1 cellular context compared by ENCODE assay signal in genomic region chr2:197453123-197453913, GRCh38.
A peak's percentile ranks its signal among the peaks of the same experiment; 100 is the strongest.
TF ChIP-seq lines count a peak whose summit lies in the region.

Gene COQ10B, plus strand, starts transcription at chr2:197453552. Its CDS starts 9 bp downstream, at chr2:197453561.

TF ChIP-seq in HepG2, 621 proteins besides CTCF, POLR2A, EP300 and RAD21 (continued from another document and continues in another):
- TF ChIP-seq GTF3A (CRISPR knock-in tag; conservative IDR thresholded peaks at IDR 0.05) = 0 out of 2 replicates have a peak, but pooled peaks have one; percentile 28
- TF ChIP-seq SIN3B (IDR thresholded peaks at IDR 0.05; ENCODE audit: low read length) = no peak
- peak; percentile 74 for TF ChIP-seq TFDP2 (CRISPR knock-in tag; IDR thresholded peaks at IDR 0.05)
- peak; percentile 90 for TF ChIP-seq ZNF225 (CRISPR knock-in tag; IDR thresholded peaks at IDR 0.05)
- TF ChIP-seq LCORL (IDR thresholded peaks at IDR 0.05) = peak; percentile 32; the same call in 1 of the 2 replicates
- TF ChIP-seq LCORL (CRISPR knock-in tag; IDR thresholded peaks at IDR 0.05) = no peak; the same call in none of the 2 replicates
- TF ChIP-seq ZFP62 (CRISPR knock-in tag; IDR thresholded peaks at IDR 0.05) = no peak
- peak; percentile 21 for TF ChIP-seq PTBP1 (IDR thresholded peaks at IDR 0.05; ENCODE audit: low read depth, low read length, poor library complexity, severe bottlenecking)
- peak; percentile 75 for TF ChIP-seq MEF2D (CRISPR knock-in tag; IDR thresholded peaks at IDR 0.05)
- 0 out of 2 replicates have a peak, but pooled peaks have one; percentile 40 for TF ChIP-seq ZFYVE20 (CRISPR knock-in tag; IDR thresholded peaks at IDR 0.05; ENCODE audit: borderline replicate concordance, low read depth)
- peak; percentile 84 for TF ChIP-seq ZSCAN21 (CRISPR knock-in tag; IDR thresholded peaks at IDR 0.05; ENCODE audit: borderline replicate concordance)
- peak; percentile 2 for TF ChIP-seq ZNF781 (CRISPR knock-in tag; IDR thresholded peaks at IDR 0.05; ENCODE audit: borderline replicate concordance, not compliant biosample characterization)
- TF ChIP-seq PAF1 (CRISPR knock-in tag; IDR thresholded peaks at IDR 0.05) = no peak
- TF ChIP-seq ATF5 (CRISPR knock-in tag; IDR thresholded peaks at IDR 0.05; ENCODE audit: low read depth) = no peak
- TF ChIP-seq ZNF782 (CRISPR knock-in tag; IDR thresholded peaks at IDR 0.05; ENCODE audit: borderline replicate concordance) = peak; percentile 13; the same call in 1 of the 2 replicates
- no peak for TF ChIP-seq ZNF550 (CRISPR knock-in tag; IDR thresholded peaks at IDR 0.05; ENCODE audit: borderline replicate concordance)
- peak; percentile 90 for TF ChIP-seq YY1 (IDR thresholded peaks at IDR 0.05; ENCODE audit: insufficient read depth, insufficient replicate concordance, low read depth, low read length)
- peak; percentile 21 for TF ChIP-seq MED8 (CRISPR knock-in tag; IDR thresholded peaks at IDR 0.05; ENCODE audit: insufficient replicate concordance)
- TF ChIP-seq KLF11 (CRISPR knock-in tag; IDR thresholded peaks at IDR 0.05) = peak; percentile 76; the same call in 1 of the 2 replicates
- peak; percentile 95 for TF ChIP-seq ZNF350 (CRISPR knock-in tag; IDR thresholded peaks at IDR 0.05; ENCODE audit: borderline replicate concordance, low read depth)
- TF ChIP-seq HOXA3 (CRISPR knock-in tag; IDR thresholded peaks at IDR 0.05) = peak; percentile 72
- no peak for TF ChIP-seq ZSCAN22 (CRISPR knock-in tag; IDR thresholded peaks at IDR 0.05)
- TF ChIP-seq TAF1 (CRISPR knock-in tag; IDR thresholded peaks at IDR 0.05) = peak; percentile 85
- peak; percentile 17 for TF ChIP-seq ZEB1 (IDR thresholded peaks at IDR 0.05; ENCODE audit: insufficient replicate concordance, low read depth)
- TF ChIP-seq ZNF572 (CRISPR knock-in tag; IDR thresholded peaks at IDR 0.05) = peak; percentile 73; the same call in 1 of the 2 replicates
- no peak for TF ChIP-seq ZMAT5 (CRISPR knock-in tag; IDR thresholded peaks at IDR 0.05; ENCODE audit: borderline replicate concordance, low read depth)
- peak; percentile 14; the same call in 1 of the 2 replicates for TF ChIP-seq HHEX (CRISPR knock-in tag; IDR thresholded peaks at IDR 0.05)
- TF ChIP-seq ZBTB38 (CRISPR knock-in tag; IDR thresholded peaks at IDR 0.05) = peak; percentile 83
- TF ChIP-seq PRMT3 (CRISPR knock-in tag; IDR thresholded peaks at IDR 0.05; ENCODE audit: borderline replicate concordance, low read depth) = no peak
- TF ChIP-seq ZNF816 (CRISPR knock-in tag; IDR thresholded peaks at IDR 0.05; ENCODE audit: borderline replicate concordance) = peak; percentile 53
- TF ChIP-seq ZKSCAN5 (CRISPR knock-in tag; IDR thresholded peaks at IDR 0.05) = no peak; the same call in 1 of the 2 replicates
- peak; percentile 56; the same call in 1 of the 2 replicates for TF ChIP-seq DRAP1 (CRISPR knock-in tag; IDR thresholded peaks at IDR 0.05)
- TF ChIP-seq ZNF557 (CRISPR knock-in tag; IDR thresholded peaks at IDR 0.05) = peak; percentile 72
- TF ChIP-seq FIP1L1 (IDR thresholded peaks at IDR 0.05; ENCODE audit: borderline replicate concordance, insufficient read depth, low read depth, low read length) = peak; percentile 87; the same call in 1 of the 2 replicates
- TF ChIP-seq ASH2L (IDR thresholded peaks at IDR 0.05; ENCODE audit: insufficient read length, low read depth, low read length) = peak; percentile 98
- peak; percentile 64; the same call in 1 of the 2 replicates for TF ChIP-seq TSC22D2 (CRISPR knock-in tag; IDR thresholded peaks at IDR 0.05; ENCODE audit: borderline replicate concordance)
- no peak for TF ChIP-seq MIER2 (CRISPR knock-in tag; IDR thresholded peaks at IDR 0.05)
- TF ChIP-seq ZBTB43 (CRISPR knock-in tag; conservative IDR thresholded peaks at IDR 0.05) = no peak; the same call in 1 of the 2 replicates
- TF ChIP-seq ZNF597 (CRISPR knock-in tag; IDR thresholded peaks at IDR 0.05) = no peak
- no peak for TF ChIP-seq TRIM22 (IDR thresholded peaks at IDR 0.05)
- no peak for TF ChIP-seq FOXM1 (CRISPR knock-in tag; IDR thresholded peaks at IDR 0.05)
- TF ChIP-seq HMG20B (CRISPR knock-in tag; conservative IDR thresholded peaks at IDR 0.05) = peak; percentile 61; the same call in 1 of the 2 replicates
- peak; percentile 80; the same call in 1 of the 2 replicates for TF ChIP-seq KIAA2018 (CRISPR knock-in tag; IDR thresholded peaks at IDR 0.05; ENCODE audit: borderline replicate concordance)
- peak; percentile 76 for TF ChIP-seq MYC (CRISPR knock-in tag; IDR thresholded peaks at IDR 0.05; ENCODE audit: borderline replicate concordance)
- peak; percentile 50 for TF ChIP-seq NFIC (IDR thresholded peaks at IDR 0.05; ENCODE audit: low read length)
- peak; percentile 60; the same call in 1 of the 2 replicates for TF ChIP-seq EHMT2 (IDR thresholded peaks at IDR 0.05; ENCODE audit: borderline replicate concordance, low read depth, low read length)
- TF ChIP-seq POGZ (CRISPR knock-in tag; IDR thresholded peaks at IDR 0.05) = peak; percentile 77; the same call in 1 of the 2 replicates
- peak; percentile 92 for TF ChIP-seq MEIS1 (CRISPR knock-in tag; IDR thresholded peaks at IDR 0.05; ENCODE audit: borderline replicate concordance)
- peak; percentile 74; the same call in 1 of the 2 replicates for TF ChIP-seq POLR2AphosphoS5 (IDR thresholded peaks at IDR 0.05; ENCODE audit: low read depth, low read length)
- peak; percentile 83 for TF ChIP-seq KDM5A (IDR thresholded peaks at IDR 0.05; ENCODE audit: borderline replicate concordance, low read length)
- peak; percentile 50; the same call in 1 of the 2 replicates for TF ChIP-seq RBAK (CRISPR knock-in tag; IDR thresholded peaks at IDR 0.05)
- peak; percentile 63; the same call in 1 of the 2 replicates for TF ChIP-seq ZMAT3 (CRISPR knock-in tag; conservative IDR thresholded peaks at IDR 0.05)
- TF ChIP-seq HNF1B (CRISPR knock-in tag; IDR thresholded peaks at IDR 0.05) = peak; percentile 99
- no peak for TF ChIP-seq SOX6 (IDR thresholded peaks at IDR 0.05)
- TF ChIP-seq SOX6 (CRISPR knock-in tag; IDR thresholded peaks at IDR 0.05) = peak; percentile 64
- no peak for TF ChIP-seq HMGA1 (CRISPR knock-in tag; conservative IDR thresholded peaks at IDR 0.05)
